ENCODE assay signal across 17 cellular contexts in the genomic region with DNA sequence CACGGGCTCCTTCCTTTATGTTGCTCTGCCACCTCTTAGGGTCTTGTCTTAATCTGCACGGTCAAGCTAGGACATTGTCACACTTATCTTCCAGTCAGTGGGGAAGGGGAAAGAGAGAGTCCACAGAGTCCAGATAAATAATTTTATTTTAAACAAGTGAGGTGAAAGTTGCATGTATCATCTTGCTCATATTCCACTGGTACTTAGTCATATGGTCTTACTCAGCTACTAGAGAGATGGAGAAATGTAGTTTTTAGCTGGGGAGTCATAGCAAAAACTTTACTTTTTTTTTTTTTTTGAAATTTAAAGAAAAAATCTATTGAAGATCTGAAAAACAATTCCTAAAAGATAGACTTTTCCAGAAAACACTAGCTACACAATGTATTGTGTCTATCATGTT. TPM values are rescaled to one million over a fixed set of nuclear protein-coding genes. Genes with fewer than 3 reads are reported as not detected.
DNase-seq lines count a peak whose midpoint lies in the region; ATAC-seq and TF ChIP-seq lines count a peak whose summit lies in the region.
"Had no signal": no experiment of that assay in that cellular context is flagged by ENCODE, and none has a peak within 500 bp of the region (broad histone marks: within the 10 kb centered on the region; RNA-seq: fewer than 3 reads in every experiment).

No MANE protein-coding gene starts in this region.

- peaks cover 0 to 6% of the 10 kb centered on the region in 2 donors for H3K4me1 ChIP-seq in left lung
- H3K4me1 ChIP-seq: heart right ventricle, tibial nerve had no signal

- peaks cover 19% of the 10 kb centered on the region for H3K36me3 Mint-ChIP-seq in nephron progenitor cell (ENCODE audit: low read depth)

- peaks cover 5% of the 10 kb centered on the region for H3K4me1 Mint-ChIP-seq in nephron progenitor cell

- intact Hi-C loops in left lung (cut with DNase I) = no loop called here

- no peak overlapping the region for H3K27ac Mint-ChIP-seq in nephron progenitor cell

- peak; percentile 46 for ATAC-seq in left lung
- ATAC-seq: GM12878, heart right ventricle had no signal

- H3K4me3 ChIP-seq in AG10803 (ENCODE audit: low read length) (no peak overlapping the region), left lung (no peak overlapping the region)
- H3K4me3 ChIP-seq: GM12878, heart right ventricle, tibial nerve had no signal

- H3K27ac ChIP-seq in left lung = peak overlapping the region; percentile 13 to 50
- H3K27ac ChIP-seq: heart right ventricle, tibial nerve had no signal

- DNase-seq in AG10803 (ENCODE audit: low read depth) (peak; percentile 45), EH (ENCODE audit: low read depth) (peak; percentile 21), amniotic epithelial cell (ENCODE audit: low read depth) (peak; percentile 50), left lung (no peak), nephron progenitor cell (no peak), NCI-H1930 (lab: John Stamatoyannopoulos, UW) (no peak)
- DNase-seq in stimulated activated naive CD4-positive, alpha-beta T cell (lab: John Stamatoyannopoulos, UW) = no peak
- DNase-seq: activated CD4-positive, CD25-positive, alpha-beta regulatory T cell; activated effector memory CD4-positive, alpha-beta T cell treated with Interleukin-2 at 50 U/mL for 16 hours; caudate nucleus; heart right ventricle; kidney glomerular epithelial cell; NCI-H1436; NCI-H510A had no signal

- no peaks in the 10 kb centered on the region for H3K27me3 ChIP-seq in left lung
- H3K27me3 ChIP-seq: heart right ventricle, tibial nerve had no signal

- no peak overlapping the region for H3K4me3 Mint-ChIP-seq in nephron progenitor cell

- no peak for TF ChIP-seq CTCF in AG10803 (conservative IDR thresholded peaks at IDR 0.05; ENCODE audit: low read length)
- no peak for TF ChIP-seq CTCF in left lung (IDR thresholded peaks at IDR 0.05)
- no peak for TF ChIP-seq CTCF in nephron progenitor cell (IDR thresholded peaks at IDR 0.05)

- H3K36me3 ChIP-seq in left lung = no peaks in the 10 kb centered on the region
- H3K36me3 ChIP-seq: heart right ventricle, tibial nerve had no signal

- no peaks in the 10 kb centered on the region for H3K9me3 ChIP-seq in left lung
- H3K9me3 ChIP-seq: heart right ventricle, tibial nerve had no signal

- H3K27me3 Mint-ChIP-seq in nephron progenitor cell (ENCODE audit: low read depth, poor library complexity) = no peaks in the 10 kb centered on the region

- peaks cover 10% of the 10 kb centered on the region for H3K9me3 Mint-ChIP-seq in nephron progenitor cell

RNA-seq across cellular contexts. Expression of gene PDE3B, which starts 29.0 kb away (rescaled TPM):
- total RNA-seq in left lung = 10 to 100 TPM; 17.0 to 20.8 TPM
- total RNA-seq: OCI-LY7 had no signal

Comparison
In these comparisons a context has a peak if more than half of its experiments do, and no peak if none do; other contexts are left out.
1. DNase-seq: peak in AG10803 (single experiment), EH (single experiment) and amniotic epithelial cell (single experiment); none in left lung (0 of 2), nephron progenitor cell (single experiment), NCI-H1930 (0 of 2) and stimulated activated naive CD4-positive, alpha-beta T cell (0 of 6).